Comparison of ENCODE assay signal across 8 cellular contexts in the genomic region with DNA sequence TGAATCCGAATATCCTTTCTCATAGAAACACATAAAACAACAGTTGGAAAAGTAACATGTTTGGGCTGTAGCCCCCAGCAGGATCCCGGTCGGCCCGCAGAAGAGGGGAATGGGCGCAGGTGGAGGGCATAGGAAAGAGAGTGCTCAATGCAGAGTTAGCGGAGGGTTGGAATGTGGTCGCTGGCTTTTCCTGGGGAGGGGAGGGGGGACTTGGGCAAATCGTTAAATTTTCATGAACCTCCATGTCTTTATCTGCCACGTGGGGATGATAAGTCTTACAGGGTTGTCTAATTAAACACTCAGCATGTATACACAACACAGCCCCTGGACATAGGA. TPM values are rescaled to one million over a fixed set of nuclear protein-coding genes. Genes with fewer than 3 reads are reported as not detected.
DNase-seq lines count a peak whose midpoint lies in the region; ATAC-seq and TF ChIP-seq lines count a peak whose summit lies in the region.

No MANE protein-coding gene starts in this region.

- H3K4me1 ChIP-seq in SJCRH30, result peaks cover 12% of the 10 kb centered on the region

- H3K4me3 ChIP-seq in SJCRH30, result peak overlapping the region; percentile 69
- H3K4me3 ChIP-seq in fibroblast of mammary gland (ENCODE audit: control insufficient read depth, low read depth, low read length), result peak overlapping the region; percentile 55
- H3K4me3 ChIP-seq in retinal pigment epithelial cell (ENCODE audit: low read length), result peak overlapping the region; percentile 70

- no peaks in the 10 kb centered on the region for H3K36me3 ChIP-seq in SJCRH30

- H3K9me3 ChIP-seq in SJCRH30 (replicated peaks), result no peaks in the 10 kb centered on the region

- no peak for TF ChIP-seq CTCF in fibroblast of mammary gland (conservative IDR thresholded peaks at IDR 0.05; ENCODE audit: control insufficient read depth, insufficient read depth, low read depth, low read length)
- no peak for TF ChIP-seq CTCF in retinal pigment epithelial cell (conservative IDR thresholded peaks at IDR 0.05; ENCODE audit: low read depth, low read length)

- DNase-seq in SJCRH30, result no peak
- DNase-seq in fibroblast of mammary gland (ENCODE audit: low read depth), result no peak
- DNase-seq in retinal pigment epithelial cell (ENCODE audit: low read depth), result no peak
- no peak for DNase-seq in NOMO-1 treated with DMSO at 0.1 percent for 48 hours (lab: John Stamatoyannopoulos, UW; ENCODE audit: unreplicated experiment)
- no peak for DNase-seq in DMS53 treated with DMSO at 0.1 percent for 48 hours (lab: John Stamatoyannopoulos, UW; ENCODE audit: unreplicated experiment)
- DNase-seq in epidermal melanocyte (ENCODE audit: insufficient read length, low spot score), result no peak

- peak overlapping the region; percentile 81 for H3K27ac ChIP-seq in SJCRH30

- ATAC-seq in GM21390 (IDR thresholded peaks at IDR 0.05; ENCODE audit: unreplicated experiment), result peak; percentile 12
- no peak for ATAC-seq in HG03139 (IDR thresholded peaks at IDR 0.05; ENCODE audit: unreplicated experiment)

- no peaks in the 10 kb centered on the region for H3K27me3 ChIP-seq in SJCRH30

RNA-seq across cellular contexts. Expression of a gene that starts 0.4 kb away (rescaled TPM):
- 11.7 and 15.4 TPM in 2 replicates for total RNA-seq in SJCRH30 (2014; rRNA removed; shearing (Covaris generic))
